ENCODE assay signal across 7 cellular contexts in genomic region chr3:182978387-182978786, GRCh38. TPM values are rescaled to one million over a fixed set of nuclear protein-coding genes. Genes with fewer than 3 reads are reported as not detected.
DNase-seq lines count a peak whose midpoint lies in the region; TF ChIP-seq lines count a peak whose summit lies in the region.

No MANE protein-coding gene starts in this region.

- peak overlapping the region in 3 of 4 donors; percentile 28 to 97 (median 93) for H3K4me3 Mint-ChIP-seq in IgD-negative memory B cell

- H3K4me3 ChIP-seq in DOHH2 (ENCODE audit: low read length) (peak overlapping the region; percentile 92), duodenal mucosa (ENCODE audit: low read depth in 1 of 2, low read length in 2 of 2) (peak overlapping the region; percentile 82 to 89), neural cell (ENCODE audit: low read length) (peak overlapping the region; percentile 80), thyroid gland (replicated peaks in 1 of 3) (no peak overlapping the region)

- no peaks in the 10 kb centered on the region for H3K27me3 Mint-ChIP-seq in IgD-negative memory B cell

- H3K9me3 Mint-ChIP-seq in IgD-negative memory B cell: no peaks in the 10 kb centered on the region

- H3K4me2 ChIP-seq in DOHH2 (ENCODE audit: low read length): peak overlapping the region; percentile 69
- peak overlapping the region; percentile 94 for H3K4me2 ChIP-seq in neural cell (ENCODE audit: low read length)

- peak overlapping the region in 1 of 3 donors; percentile 94 for H3K27ac Mint-ChIP-seq in IgD-negative memory B cell

- H3K9ac ChIP-seq in duodenal mucosa (ENCODE audit: low read depth in 1 of 2, low read length in 2 of 2) (peak overlapping the region in 1 of 2 donors; percentile 66), neural cell (ENCODE audit: low read length) (no peak overlapping the region)

- no peak for TF ChIP-seq RAD21 in neural cell (conservative IDR thresholded peaks at IDR 0.05)

- H3K36me3 Mint-ChIP-seq in IgD-negative memory B cell: no peaks in the 10 kb centered on the region

- H3K4me1 Mint-ChIP-seq in IgD-negative memory B cell: peaks cover 12 to 24% (median 19%) of the 10 kb centered on the region in 3 donors

- H3K36me3 ChIP-seq in DOHH2 (ENCODE audit: control insufficient read depth, low read length): no peaks in the 10 kb centered on the region
- H3K36me3 ChIP-seq in duodenal mucosa (ENCODE audit: control insufficient read depth in 1 of 2, insufficient read depth in 2 of 2, low read length in 2 of 2): no peaks in the 10 kb centered on the region
- H3K36me3 ChIP-seq in neural cell (ENCODE audit: insufficient read depth, low read length): no peaks in the 10 kb centered on the region
- H3K36me3 ChIP-seq in thyroid gland: no peaks in the 10 kb centered on the region

- intact Hi-C loops in thyroid gland (cut with DNase I): no loop called here

- H3K9me3 ChIP-seq in DOHH2 (ENCODE audit: control insufficient read depth, insufficient read depth, low read length) (no peaks in the 10 kb centered on the region), duodenal mucosa (ENCODE audit: control insufficient read depth in 1 of 2, low read length in 2 of 2) (no peaks in the 10 kb centered on the region), neural cell (ENCODE audit: low read length) (no peaks in the 10 kb centered on the region), thyroid gland (no peaks in the 10 kb centered on the region)

- 66 to 73% methylated on average over 5 of the region's 5 CpGs for WGBS in thyroid gland, 2 donors

- TF ChIP-seq EP300 in neural cell (conservative IDR thresholded peaks at IDR 0.05; ENCODE audit: poor library complexity, severe bottlenecking): no peak

- H2AFZ ChIP-seq in neural cell (ENCODE audit: low read depth, low read length): no peak overlapping the region

- DNase-seq in thyroid gland (no peak), NCI-H524 treated with DMSO at 0.1 percent for 48 hours (lab: John Stamatoyannopoulos, UW) (no peak), nucleus accumbens (lab: John Stamatoyannopoulos, UW) (no peak)

- H3K9me2 ChIP-seq in DOHH2 (replicated peaks; ENCODE audit: control insufficient read depth, low read length): no peaks in the 10 kb centered on the region
- no peaks in the 10 kb centered on the region for H3K9me2 ChIP-seq in neural cell (ENCODE audit: insufficient read depth, low read length)

- H3F3A ChIP-seq in DOHH2 (ENCODE audit: control insufficient read depth, insufficient read depth) (peaks cover 10% of the 10 kb centered on the region; the same call in 1 of the 2 replicates), neural cell (ENCODE audit: insufficient read depth, low read length, poor library complexity, severe bottlenecking) (no peaks in the 10 kb centered on the region)

- no peak for TF ChIP-seq POLR2A in thyroid gland (IDR thresholded peaks at IDR 0.05)

- no peaks in the 10 kb centered on the region for H3K27me3 ChIP-seq in DOHH2 (ENCODE audit: control insufficient read depth, low read length)
- H3K27me3 ChIP-seq in duodenal mucosa (ENCODE audit: control insufficient read depth in 1 of 2, insufficient read depth in 2 of 2, low read length in 2 of 2): no peaks in the 10 kb centered on the region
- no peaks in the 10 kb centered on the region for H3K27me3 ChIP-seq in neural cell (ENCODE audit: insufficient read depth, low read depth, low read length)
- H3K27me3 ChIP-seq in thyroid gland: no peaks in the 10 kb centered on the region

- no peak overlapping the region for H3K27ac ChIP-seq in DOHH2 (ENCODE audit: low read depth, low read length)
- no peak overlapping the region for H3K27ac ChIP-seq in duodenal mucosa (ENCODE audit: low read depth, low read length)
- no peak overlapping the region for H3K27ac ChIP-seq in neural cell (ENCODE audit: low read length)
- H3K27ac ChIP-seq in thyroid gland: no peak overlapping the region

- peaks cover 66% of the 10 kb centered on the region for H3K79me2 ChIP-seq in DOHH2 (ENCODE audit: control insufficient read depth, low read length)
- peaks cover 56% of the 10 kb centered on the region for H3K79me2 ChIP-seq in neural cell (replicated peaks; ENCODE audit: insufficient read depth, low read length)

- peaks cover 38% of the 10 kb centered on the region for H3K4me1 ChIP-seq in DOHH2 (ENCODE audit: control insufficient read depth, low read length)
- peaks cover 15 to 19% of the 10 kb centered on the region in 2 donors for H3K4me1 ChIP-seq in duodenal mucosa (ENCODE audit: control insufficient read depth in 1 of 2, insufficient read depth in 2 of 2, low read length in 2 of 2)
- peaks cover 15 to 18% of the 10 kb centered on the region in 2 donors for H3K4me1 ChIP-seq in thyroid gland

- H4K20me1 ChIP-seq in DOHH2 (ENCODE audit: control insufficient read depth, insufficient read depth, low read depth, low read length) (peaks cover 23% of the 10 kb centered on the region; the same call in 1 of the 2 replicates), neural cell (ENCODE audit: insufficient read depth) (no peaks in the 10 kb centered on the region)

- TF ChIP-seq CTCF in DOHH2 (IDR thresholded peaks at IDR 0.05; ENCODE audit: low read depth, low read length, poor library complexity, severe bottlenecking) (no peak), neural cell (IDR thresholded peaks at IDR 0.05; ENCODE audit: poor library complexity, severe bottlenecking) (no peak), thyroid gland (IDR thresholded peaks at IDR 0.05) (no peak)

TF ChIP-seq in neural cell, 6 proteins besides CTCF, POLR2A, EP300 and RAD21:
- TF ChIP-seq REST (IDR thresholded peaks at IDR 0.05; ENCODE audit: borderline replicate concordance) (no peak), MXI1 (conservative IDR thresholded peaks at IDR 0.05; ENCODE audit: poor library complexity, severe bottlenecking) (no peak), EZH2 (IDR thresholded peaks at IDR 0.05; ENCODE audit: borderline replicate concordance, insufficient read depth, low read length, poor library complexity, severe bottlenecking) (no peak), SMC3 (conservative IDR thresholded peaks at IDR 0.05; ENCODE audit: poor library complexity) (no peak), POLR2AphosphoS5 (IDR thresholded peaks at IDR 0.05) (no peak), TAF1 (IDR thresholded peaks at IDR 0.05; ENCODE audit: low read depth) (no peak)

RNA-seq across cellular contexts. Expression of gene DCUN1D1, which starts 2.0 kb away (rescaled TPM):
- polyA plus RNA-seq in IgD-negative memory B cell (20.8 TPM), neural cell (23.4 and 33.4 TPM in 2 replicates)
- 55.8 and 64.1 TPM in 2 replicates for polyA minus RNA-seq in neural cell
- total RNA-seq in thyroid gland: 10 to 100 TPM; 33.6 to 52.8 (median 35.0) TPM

Comparison
In these comparisons a context has a peak if more than half of its experiments do, and no peak if none do; other contexts are left out.
1. H3K4me3 ChIP-seq: peak in DOHH2 (single experiment), duodenal mucosa (2 of 2) and neural cell (single experiment); none in thyroid gland (0 of 3).